30 cellular contexts compared by ENCODE assay signal in genomic region chr9:17611921-17612320, GRCh38. TPM values are rescaled to one million over a fixed set of nuclear protein-coding genes. Genes with fewer than 3 reads are reported as not detected.
A peak's percentile ranks its signal among the peaks of the same experiment; 100 is the strongest.
DNase-seq lines count a peak whose midpoint lies in the region; ATAC-seq, FAIRE-seq and TF ChIP-seq lines count a peak whose summit lies in the region.
"Had no signal": no experiment of that assay in that cellular context is flagged by ENCODE, and none has a peak within 500 bp of the region (broad histone marks: within the 10 kb centered on the region; RNA-seq: fewer than 3 reads in every experiment).

No MANE protein-coding gene starts in this region.

- H2AFZ ChIP-seq in astrocyte (ENCODE audit: low read depth, low read length), result no peak overlapping the region
- H2AFZ ChIP-seq: PC-9 had no signal

- ATAC-seq in Right ventricle myocardium superior (ENCODE audit: poor library complexity) (peak; percentile 51), GM19463 (IDR thresholded peaks at IDR 0.05; ENCODE audit: unreplicated experiment) (peak; percentile 65), HG02623 (IDR thresholded peaks at IDR 0.05; ENCODE audit: unreplicated experiment) (no peak)
- ATAC-seq: activated CD8-positive, alpha-beta memory T cell treated with anti-CD3 and anti-CD28 coated beads, Interleukin-2, amount 10 ng/mL, durations not matched to agents 7 days and 5 days; lower lobe of right lung; natural killer cell treated with Interleukin-12 subunit alpha and Interleukin-12 subunit beta and Interleukin-15 and Interleukin-18, amount 100 ng/mL, for 72 hours; SK-N-SH treated with all-trans-retinoic acid at 6 μM for 48 hours; T-helper 17 cell had no signal

- DNase-seq in Right ventricle myocardium superior (no peak), left ventricle myocardium inferior (no peak), astrocyte (ENCODE audit: low read depth) (no peak), type B pancreatic cell (ENCODE audit: extremely low spot score, unreplicated experiment) (no peak), T1000 (lab: John Stamatoyannopoulos, UW) (no peak)
- DNase-seq: activated CD4-positive, alpha-beta T cell treated with anti-CD3 and anti-CD28 coated beads, Interleukin-2, amount 50 U/mL, for 4 hours; activated CD8-positive, alpha-beta memory T cell treated with anti-CD3 and anti-CD28 coated beads, Interleukin-2, amount 10 ng/mL, durations not matched to agents 7 days and 5 days; activated T-cell treated with anti-CD3 and anti-CD28 coated beads, Interleukin-2, amount 50 U/mL, for 48 hours; CD8-positive, alpha-beta memory T cell; central memory CD4-positive, alpha-beta T cell; DMS79; GDM1; glutamatergic neuron; islet precursor cell; lower lobe of right lung; MM.1S; NCI-H2171 treated with DMSO at 0.1 percent for 48 hours; NCI-H526; occipital lobe; PC-9; stimulated activated CD4-positive, alpha-beta T cell treated with anti-CD3 and anti-CD28 coated beads, Interleukin-4, amount 100 ng/mL, for 24 hours; T-helper 17 cell; tibial artery had no signal

- H3K36me3 ChIP-seq in left ventricle myocardium inferior (no peaks in the 10 kb centered on the region), astrocyte (ENCODE audit: insufficient read depth, low read length) (no peaks in the 10 kb centered on the region)
- H3K36me3 ChIP-seq: lower lobe of right lung, prostate gland, tibial artery had no signal

- H3K4me1 Mint-ChIP-seq in astrocyte (ENCODE audit: low read depth, unreplicated experiment) (peaks cover 12% of the 10 kb centered on the region), type B pancreatic cell (ENCODE audit: unreplicated experiment) (peaks cover 5% of the 10 kb centered on the region)
- H3K4me1 Mint-ChIP-seq: activated CD8-positive, alpha-beta memory T cell treated with anti-CD3 and anti-CD28 coated beads, Interleukin-2, amount 10 ng/mL, durations not matched to agents 7 days and 5 days; CD8-positive, alpha-beta memory T cell; T-helper 17 cell had no signal

- no peak for FAIRE-seq in astrocyte (lab: Jason Lieb, UNC)

- no peaks in the 10 kb centered on the region for H3K79me2 ChIP-seq in astrocyte (ENCODE audit: insufficient read depth, low read length)

- intact Hi-C loops in Right ventricle myocardium superior (cut with DNase I) (no loop called here), left ventricle myocardium inferior (cut with micrococcal nuclease) (no loop called here)

- H3K27me3 ChIP-seq in left ventricle myocardium inferior (ENCODE audit: low read depth) (peaks cover 5% of the 10 kb centered on the region), astrocyte (ENCODE audit: insufficient read depth, low read length) (no peaks in the 10 kb centered on the region)

- H3K4me3 Mint-ChIP-seq in astrocyte (ENCODE audit: unreplicated experiment) (no peak overlapping the region), type B pancreatic cell (no peak overlapping the region)
- H3K4me3 Mint-ChIP-seq: activated CD8-positive, alpha-beta memory T cell treated with anti-CD3 and anti-CD28 coated beads, Interleukin-2, amount 10 ng/mL, durations not matched to agents 7 days and 5 days; CD8-positive, alpha-beta memory T cell; dendritic cell treated with granulocyte-macrophage colony-stimulating factor and Interleukin-4, amounts not matched to agents 40 ng/mL and 50 ng/mL, for 4 days; natural killer cell treated with Interleukin-12 subunit alpha and Interleukin-12 subunit beta and Interleukin-15 and Interleukin-18, amount 100 ng/mL, for 72 hours; T-helper 17 cell had no signal

- H3K9me3 Mint-ChIP-seq in astrocyte (ENCODE audit: unreplicated experiment), result no peaks in the 10 kb centered on the region
- H3K9me3 Mint-ChIP-seq in type B pancreatic cell, result no peaks in the 10 kb centered on the region
- H3K9me3 Mint-ChIP-seq: dendritic cell treated with granulocyte-macrophage colony-stimulating factor and Interleukin-4, amounts not matched to agents 40 ng/mL and 50 ng/mL, for 4 days; natural killer cell treated with Interleukin-12 subunit alpha and Interleukin-12 subunit beta and Interleukin-15 and Interleukin-18, amount 100 ng/mL, for 72 hours had no signal

- H3K36me3 Mint-ChIP-seq in astrocyte (ENCODE audit: low read depth, unreplicated experiment) (no peaks in the 10 kb centered on the region), type B pancreatic cell (no peaks in the 10 kb centered on the region)
- H3K36me3 Mint-ChIP-seq: activated CD8-positive, alpha-beta memory T cell treated with anti-CD3 and anti-CD28 coated beads, Interleukin-2, amount 10 ng/mL, durations not matched to agents 7 days and 5 days; CD8-positive, alpha-beta memory T cell; natural killer cell treated with Interleukin-12 subunit alpha and Interleukin-12 subunit beta and Interleukin-15 and Interleukin-18, amount 100 ng/mL, for 72 hours had no signal

- no peak overlapping the region for H3K4me2 ChIP-seq in astrocyte (ENCODE audit: low read length)
- H3K4me2 ChIP-seq: KMS-11, PC-9 had no signal

- H3K27ac ChIP-seq in left ventricle myocardium inferior (replicated peaks) (no peak overlapping the region), astrocyte (ENCODE audit: low read depth, low read length) (no peak overlapping the region)
- H3K27ac ChIP-seq: KMS-11, lower lobe of right lung, PC-9, prostate gland, tibial artery had no signal

- H3K27ac Mint-ChIP-seq in astrocyte (ENCODE audit: unreplicated experiment) (peak overlapping the region; percentile 14), type B pancreatic cell (peak overlapping the region; percentile 10)
- H3K27ac Mint-ChIP-seq: activated CD8-positive, alpha-beta memory T cell treated with anti-CD3 and anti-CD28 coated beads, Interleukin-2, amount 10 ng/mL, durations not matched to agents 7 days and 5 days; CD8-positive, alpha-beta memory T cell; dendritic cell treated with granulocyte-macrophage colony-stimulating factor and Interleukin-4, amounts not matched to agents 40 ng/mL and 50 ng/mL, for 4 days; natural killer cell treated with Interleukin-12 subunit alpha and Interleukin-12 subunit beta and Interleukin-15 and Interleukin-18, amount 100 ng/mL, for 72 hours; T-helper 17 cell had no signal

- H3K4me1 ChIP-seq in left ventricle myocardium inferior (peaks cover 10% of the 10 kb centered on the region), astrocyte (ENCODE audit: insufficient read depth, low read length) (peaks cover 10% of the 10 kb centered on the region)
- H3K4me1 ChIP-seq: lower lobe of right lung, prostate gland, tibial artery had no signal

- H3K4me3 ChIP-seq in left ventricle myocardium inferior (no peak overlapping the region), astrocyte (ENCODE audit: insufficient read depth, low read depth, low read length) (no peak overlapping the region)
- H3K4me3 ChIP-seq: lower lobe of right lung, PC-9, prostate gland, tibial artery had no signal

- H4K20me1 ChIP-seq in astrocyte (ENCODE audit: insufficient read depth, low read length), result no peaks in the 10 kb centered on the region

- H3K9ac ChIP-seq in astrocyte (ENCODE audit: low read length), result no peak overlapping the region
- H3K9ac ChIP-seq: KMS-11 had no signal

- H3K9me3 ChIP-seq in left ventricle myocardium inferior (replicated peaks) (no peaks in the 10 kb centered on the region), astrocyte (ENCODE audit: insufficient read depth, low read depth, low read length) (no peaks in the 10 kb centered on the region)
- H3K9me3 ChIP-seq: lower lobe of right lung, prostate gland, tibial artery had no signal

- H3K27me3 Mint-ChIP-seq in astrocyte (ENCODE audit: low read depth, unreplicated experiment) (peaks cover 4% of the 10 kb centered on the region), type B pancreatic cell (peaks cover 5% of the 10 kb centered on the region)
- H3K27me3 Mint-ChIP-seq: activated CD8-positive, alpha-beta memory T cell treated with anti-CD3 and anti-CD28 coated beads, Interleukin-2, amount 10 ng/mL, durations not matched to agents 7 days and 5 days; CD8-positive, alpha-beta memory T cell; dendritic cell treated with granulocyte-macrophage colony-stimulating factor and Interleukin-4, amounts not matched to agents 40 ng/mL and 50 ng/mL, for 4 days; natural killer cell treated with Interleukin-12 subunit alpha and Interleukin-12 subunit beta and Interleukin-15 and Interleukin-18, amount 100 ng/mL, for 72 hours; T-helper 17 cell had no signal

- TF ChIP-seq CTCF in left ventricle myocardium inferior (IDR thresholded peaks at IDR 0.05; ENCODE audit: borderline replicate concordance) (no peak), astrocyte (IDR thresholded peaks at IDR 0.05; ENCODE audit: insufficient read depth, low read depth, low read length) (no peak), type B pancreatic cell (conservative IDR thresholded peaks at IDR 0.05) (no peak)

RNA-seq across cellular contexts. Expression of gene SH3GL2, which starts 33.1 kb away (rescaled TPM):
- total RNA-seq in Right ventricle myocardium superior, result not detected
- 7.3 TPM for total RNA-seq in left ventricle myocardium inferior
- 0.16 TPM in 1 of 2 replicates, not detected in the other for total RNA-seq in astrocyte
- total RNA-seq in type B pancreatic cell (ENCODE audit: low replicate concordance), result 4.8 and 7.6 TPM in 2 replicates
- total RNA-seq: activated CD8-positive, alpha-beta memory T cell treated with anti-CD3 and anti-CD28 coated beads, Interleukin-2, amount 10 ng/mL, durations not matched to agents 7 days and 5 days; CD8-positive, alpha-beta memory T cell; natural killer cell treated with Interleukin-12 subunit alpha and Interleukin-12 subunit beta and Interleukin-15 and Interleukin-18, amount 100 ng/mL, for 72 hours; PC-9; T-helper 17 cell had no signal
